In genomic region chr19:35346193-35347052, GRCh38 we compare ENCODE assay signal across 9 cellular contexts. TPM values are rescaled to one million over a fixed set of nuclear protein-coding genes. Genes with fewer than 3 reads are reported as not detected.
DNase-seq lines count a peak whose midpoint lies in the region; ATAC-seq and TF ChIP-seq lines count a peak whose summit lies in the region.
"Had no signal": no experiment of that assay in that cellular context is flagged by ENCODE, and none has a peak within 500 bp of the region (broad histone marks: within the 10 kb centered on the region; RNA-seq: fewer than 3 reads in every experiment).

No MANE protein-coding gene starts in this region.

- H3K4me3 ChIP-seq in mucosa of descending colon: no peak overlapping the region
- H3K4me3 ChIP-seq: breast epithelium had no signal

- ATAC-seq in HG03432 (IDR thresholded peaks at IDR 0.05; ENCODE audit: unreplicated experiment) (peak; percentile 36), mucosa of descending colon (peak; percentile 74), HG03175 (IDR thresholded peaks at IDR 0.05; ENCODE audit: unreplicated experiment) (no peak), GM18520 (IDR thresholded peaks at IDR 0.05; ENCODE audit: unreplicated experiment) (no peak), HG02884 (IDR thresholded peaks at IDR 0.05; ENCODE audit: unreplicated experiment) (no peak)

- H3K4me1 ChIP-seq in mucosa of descending colon (ENCODE audit: low read depth): no peaks in the 10 kb centered on the region
- H3K4me1 ChIP-seq: breast epithelium had no signal

- H3K36me3 ChIP-seq in mucosa of descending colon (ENCODE audit: low read depth): no peaks in the 10 kb centered on the region
- H3K36me3 ChIP-seq: breast epithelium had no signal

- no peaks in the 10 kb centered on the region for H3K9me3 ChIP-seq in mucosa of descending colon
- H3K9me3 ChIP-seq: breast epithelium had no signal

- intact Hi-C loops in mucosa of descending colon (cut with DNase I, micrococcal nuclease): no loop called here

- H3K27ac ChIP-seq in substantia nigra (ENCODE audit: low read depth, low read length, poor library complexity, severe bottlenecking): peak overlapping the region; percentile 52
- H3K27ac ChIP-seq: breast epithelium had no signal

- no peak for TF ChIP-seq CTCF in mucosa of descending colon (IDR thresholded peaks at IDR 0.05)

- peak; percentile 62 for DNase-seq in activated T-cell treated with anti-CD3 and anti-CD28 coated beads for 1 hour (ENCODE audit: low read depth)
- peak; percentile 55 to 81 (median 57) for DNase-seq in mucosa of descending colon
- peak in 3 of 49 donors; percentile 12 to 22 (median 21) for DNase-seq in substantia nigra (lab: John Stamatoyannopoulos, UW)
- DNase-seq in HuH-7.5 (ENCODE audit: low spot score): no peak

RNA-seq across cellular contexts. Expression of gene FFAR1, which starts 1.3 kb away (rescaled TPM):
- not detected for total RNA-seq in mucosa of descending colon
- total RNA-seq: breast epithelium had no signal

RNA-seq across cellular contexts. Expression of gene FFAR3, which starts 11.8 kb away (rescaled TPM):
- 1 to 10 TPM in 1 of 3 donors, not detected in 2; 1.5 TPM for total RNA-seq in mucosa of descending colon

RNA-seq across cellular contexts. Expression of gene CD22, which starts 17.4 kb away (rescaled TPM):
- total RNA-seq in mucosa of descending colon: 1 to 10 TPM; 2.2 to 5.7 (median 4.1) TPM

RNA-seq across cellular contexts. Expression of gene GPR42, which starts 24.4 kb away (rescaled TPM):
- under 1 TPM in 1 of 3 donors, not detected in 2; 0.32 TPM for total RNA-seq in mucosa of descending colon

RNA-seq across cellular contexts. Expression of gene MAG, which starts 54.5 kb away (rescaled TPM):
- under 1 TPM in 1 of 3 donors, not detected in 2; 0.80 TPM for total RNA-seq in mucosa of descending colon

Comparison
In these comparisons a context has a peak if more than half of its experiments do, and no peak if none do; other contexts are left out.
1. ATAC-seq: peak in HG03432 (single experiment) and mucosa of descending colon (single experiment); none in HG03175 (single experiment), GM18520 (single experiment) and HG02884 (single experiment).